ENCODE assay signal across 1 cellular context in genomic region chr2:85873679-85874078, GRCh38.
TF ChIP-seq lines count a peak whose summit lies in the region.

No MANE protein-coding gene starts in this region.

TF ChIP-seq in SK-N-SH, 30 proteins besides CTCF, POLR2A, EP300 and RAD21 (continued from another document):
- TF ChIP-seq, protein P1, sequence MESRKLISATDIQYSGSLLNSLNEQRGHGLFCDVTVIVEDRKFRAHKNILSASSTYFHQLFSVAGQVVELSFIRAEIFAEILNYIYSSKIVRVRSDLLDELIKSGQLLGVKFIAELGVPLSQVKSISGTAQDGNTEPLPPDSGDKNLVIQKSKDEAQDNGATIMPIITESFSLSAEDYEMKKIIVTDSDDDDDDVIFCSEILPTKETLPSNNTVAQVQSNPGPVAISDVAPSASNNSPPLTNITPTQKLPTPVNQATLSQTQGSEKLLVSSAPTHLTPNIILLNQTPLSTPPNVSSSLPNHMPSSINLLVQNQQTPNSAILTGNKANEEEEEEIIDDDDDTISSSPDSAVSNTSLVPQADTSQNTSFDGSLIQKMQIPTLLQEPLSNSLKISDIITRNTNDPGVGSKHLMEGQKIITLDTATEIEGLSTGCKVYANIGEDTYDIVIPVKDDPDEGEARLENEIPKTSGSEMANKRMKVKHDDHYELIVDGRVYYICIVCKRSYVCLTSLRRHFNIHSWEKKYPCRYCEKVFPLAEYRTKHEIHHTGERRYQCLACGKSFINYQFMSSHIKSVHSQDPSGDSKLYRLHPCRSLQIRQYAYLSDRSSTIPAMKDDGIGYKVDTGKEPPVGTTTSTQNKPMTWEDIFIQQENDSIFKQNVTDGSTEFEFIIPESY (IDR thresholded peaks at IDR 0.05; ENCODE audit: borderline replicate concordance, low read depth): no peak
- TF ChIP-seq NRF1 (IDR thresholded peaks at IDR 0.05; ENCODE audit: low read depth, low read length): no peak
